8 cellular contexts compared by ENCODE assay signal in the genomic region with DNA sequence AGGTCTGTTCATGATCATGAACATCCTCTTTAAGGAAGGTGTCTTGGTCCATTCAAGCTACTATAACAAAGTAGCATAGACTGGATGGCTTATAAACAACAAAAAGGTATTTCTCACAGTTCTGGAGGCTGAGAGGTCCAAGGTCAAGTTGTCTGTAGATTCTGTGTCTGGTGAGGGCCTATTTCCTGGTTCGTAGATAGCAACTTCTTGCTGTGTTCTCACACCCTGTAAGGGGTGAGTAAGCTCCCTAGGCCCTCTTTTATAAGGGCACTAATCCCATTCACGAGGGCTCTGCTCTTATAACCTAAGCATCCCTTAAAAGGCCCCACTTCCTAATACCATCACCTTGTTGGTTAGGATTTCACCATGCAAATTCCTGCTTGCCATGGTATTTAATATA.
"Had no signal": no experiment of that assay in that cellular context is flagged by ENCODE, and none has a peak within 500 bp of the region (broad histone marks: within the 10 kb centered on the region; RNA-seq: fewer than 3 reads in every experiment).

No MANE protein-coding gene starts in this region.

- H3K4me3 ChIP-seq: GM23248, HAP-1 had no signal

- H3K27ac ChIP-seq: GM23248, HL-60 had no signal

- H2AFZ ChIP-seq: GM23248 had no signal

- H3K9me3 ChIP-seq: HAP-1 had no signal

- ATAC-seq: HCT116, HepG2 had no signal

- H3K9ac ChIP-seq: GM23248 had no signal

- H3K36me3 ChIP-seq: HAP-1 had no signal

- DNase-seq: GM23248, GOT3, H7, HFFc6 had no signal

- H3K4me1 ChIP-seq: HAP-1 had no signal
